18 cellular contexts compared by ENCODE assay signal in the genomic region with DNA sequence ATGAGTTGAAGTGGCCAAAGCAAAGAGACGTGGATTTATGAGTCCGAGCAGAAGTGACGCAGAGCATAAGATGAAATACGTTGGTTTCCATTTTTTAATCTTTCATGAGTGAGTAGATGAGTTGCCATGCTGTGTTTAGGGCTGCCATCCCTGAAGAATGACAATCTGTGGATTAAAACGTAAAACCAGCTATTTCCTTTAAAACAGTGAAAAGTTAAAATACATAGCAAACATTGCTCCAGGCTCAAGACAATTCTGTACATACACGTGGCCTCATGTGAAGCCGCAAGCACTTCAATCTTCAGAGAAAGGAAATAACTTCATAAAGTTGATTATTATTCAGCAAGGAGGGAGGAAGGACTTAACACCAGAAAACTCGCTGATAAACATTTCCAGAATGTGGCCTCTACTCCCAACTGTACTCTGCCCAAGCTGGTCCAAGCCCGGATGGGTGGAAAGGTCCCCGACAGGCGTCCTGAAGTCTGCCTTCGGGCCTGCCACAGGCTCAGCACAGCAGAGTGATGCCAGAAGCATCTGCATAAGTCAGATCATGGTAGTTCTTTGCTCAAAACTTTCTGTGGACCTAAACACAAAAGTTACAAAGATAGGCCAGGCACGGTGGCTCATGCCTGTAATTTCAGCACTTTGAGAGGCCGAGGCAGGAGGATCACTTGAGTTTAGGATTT. TPM values are rescaled to one million over a fixed set of nuclear protein-coding genes. Genes with fewer than 3 reads are reported as not detected.
DNase-seq lines count a peak whose midpoint lies in the region; ATAC-seq, FAIRE-seq and TF ChIP-seq lines count a peak whose summit lies in the region.
"Had no signal": no experiment of that assay in that cellular context is flagged by ENCODE, and none has a peak within 500 bp of the region (broad histone marks: within the 10 kb centered on the region; RNA-seq: fewer than 3 reads in every experiment).

No MANE protein-coding gene starts in this region.

- H3K4me1 Mint-ChIP-seq in Caco-2 (ENCODE audit: low read depth, unreplicated experiment): peaks cover 8% of the 10 kb centered on the region

- H4K20me1 ChIP-seq in smooth muscle cell (ENCODE audit: low read depth): no peaks in the 10 kb centered on the region

- H3K79me2 ChIP-seq in smooth muscle cell (ENCODE audit: low read depth): no peaks in the 10 kb centered on the region

- no peak overlapping the region for H3K27ac Mint-ChIP-seq in Caco-2 (ENCODE audit: unreplicated experiment)
- H3K27ac Mint-ChIP-seq: CD14-positive monocyte; CD8-positive, alpha-beta T cell had no signal

- peak overlapping the region; percentile 54 for H2AFZ ChIP-seq in smooth muscle cell (ENCODE audit: low read depth)

- no peak overlapping the region for H3K9ac ChIP-seq in smooth muscle cell (ENCODE audit: low read depth)

- H3K36me3 ChIP-seq in Caco-2 (ENCODE audit: control insufficient read depth, insufficient read depth, low read length) (no peaks in the 10 kb centered on the region), Panc1 (ENCODE audit: control insufficient read depth, insufficient read depth, low read length) (no peaks in the 10 kb centered on the region), smooth muscle cell (ENCODE audit: low read depth) (no peaks in the 10 kb centered on the region)
- H3K36me3 ChIP-seq: BE2C had no signal

- no peaks in the 10 kb centered on the region for H3K36me3 Mint-ChIP-seq in Caco-2 (ENCODE audit: insufficient read depth, unreplicated experiment)
- H3K36me3 Mint-ChIP-seq: CD14-positive monocyte; CD8-positive, alpha-beta T cell had no signal

- no peak for DNase-seq in Caco-2
- DNase-seq in Panc1 (ENCODE audit: low read depth, low spot score): no peak
- no peak for DNase-seq in left lobe of liver (ENCODE audit: low spot score)
- DNase-seq in smooth muscle cell (lab: John Stamatoyannopoulos, UW; ENCODE audit: unreplicated experiment): no peak
- DNase-seq in stimulated activated CD4-positive, alpha-beta T cell treated with anti-CD3 and anti-CD28 coated beads, Interleukin-4, amount 100 ng/mL, for 24 hours: no peak
- DNase-seq in frontal cortex (ENCODE audit: low spot score in 2 of 2): no peak
- DNase-seq: BE2C; CD8-positive, alpha-beta T cell; COR-L47; DND-41; GDM1; IMR-90 had no signal

- TF ChIP-seq CTCF in Caco-2 (IDR thresholded peaks at IDR 0.05; ENCODE audit: insufficient read depth in 1 of 2, low read depth in 1 of 2, low read length in 1 of 2, severe bottlenecking in 1 of 2, unreplicated experiment in 1 of 2): no peak
- no peak for TF ChIP-seq CTCF in Panc1 (IDR thresholded peaks at IDR 0.05)
- no peak for TF ChIP-seq CTCF in smooth muscle cell (IDR thresholded peaks at IDR 0.05; ENCODE audit: borderline replicate concordance, insufficient read depth, poor library complexity, severe bottlenecking)

- no peaks in the 10 kb centered on the region for H3K9me3 ChIP-seq in Caco-2
- no peaks in the 10 kb centered on the region for H3K9me3 ChIP-seq in Panc1 (ENCODE audit: control insufficient read depth, insufficient read depth, low read depth, low read length)
- H3K9me3 ChIP-seq in smooth muscle cell (replicated peaks; ENCODE audit: low read depth): no peaks in the 10 kb centered on the region
- H3K9me3 ChIP-seq: BE2C had no signal

- no peak overlapping the region for H3K4me3 ChIP-seq in Caco-2 (ENCODE audit: low read depth, low read length)
- no peak overlapping the region for H3K4me3 ChIP-seq in Panc1 (ENCODE audit: low read depth in 2 of 2, low read length in 2 of 2)
- no peak overlapping the region for H3K4me3 ChIP-seq in smooth muscle cell

- no TSS peak for BruUV-seq in Caco-2 (replicated peaks; lab: Mats Ljungman, UMichigan)
- no TSS peak for BruUV-seq in Panc1 (replicated peaks; lab: Mats Ljungman, UMichigan)

- H3K9me3 Mint-ChIP-seq in Caco-2 (ENCODE audit: unreplicated experiment): no peaks in the 10 kb centered on the region
- H3K9me3 Mint-ChIP-seq: CD8-positive, alpha-beta T cell had no signal

- CTCF ChIA-PET in Caco-2 (lab: Charles Lee): no interaction called here
- CTCF ChIA-PET in Panc1 (lab: Charles Lee): no interaction called here

- H3K27me3 ChIP-seq in Caco-2 (replicated peaks; ENCODE audit: control insufficient read depth, insufficient read depth, low read length) (no peaks in the 10 kb centered on the region), Panc1 (ENCODE audit: control insufficient read depth, insufficient read depth, low read length) (no peaks in the 10 kb centered on the region), smooth muscle cell (ENCODE audit: low read depth) (no peaks in the 10 kb centered on the region)
- H3K27me3 ChIP-seq: BE2C had no signal

- intact Hi-C loops in Caco-2 (cut with micrococcal nuclease; ENCODE audit: unreplicated experiment): loop anchor here (10.0 kb wide), 1 partner anchor 51 kb away; no protein-coding TSS in a partner anchor
- intact Hi-C loops in Panc1 (cut with micrococcal nuclease; ENCODE audit: unreplicated experiment): no loop called here

- H3K4me2 ChIP-seq in smooth muscle cell: no peak overlapping the region

- H3K4me1 ChIP-seq in Caco-2: peaks cover 24% of the 10 kb centered on the region
- no peaks in the 10 kb centered on the region for H3K4me1 ChIP-seq in Panc1 (ENCODE audit: control insufficient read depth, insufficient read depth, low read length)
- H3K4me1 ChIP-seq in smooth muscle cell (ENCODE audit: low read depth): no peaks in the 10 kb centered on the region
- H3K4me1 ChIP-seq: BE2C had no signal

- WGBS in smooth muscle cell (ENCODE audit: low lambda C conversion rate): 65% methylated on average over 14 of the region's 14 CpGs

- ATAC-seq in Panc1 (0 out of 2 replicates have a peak, but pooled peaks have one; percentile 60), left lobe of liver (peak; percentile 16), GM21381 (IDR thresholded peaks at IDR 0.05; ENCODE audit: unreplicated experiment) (no peak)
- ATAC-seq: CD8-positive, alpha-beta T cell; HCT116 had no signal

- no peaks in the 10 kb centered on the region for H3K27me3 Mint-ChIP-seq in Caco-2 (ENCODE audit: insufficient read depth, unreplicated experiment)

- POLR2A ChIA-PET in Caco-2 (lab: Charles Lee) (no interaction called here), Panc1 (lab: Charles Lee) (no interaction called here)

- FAIRE-seq in frontal cortex (lab: Jason Lieb, UNC): no peak
- FAIRE-seq: A204.1, GM19239, H54 had no signal

- in situ Hi-C loops in Panc1 (cut with HindIII; ENCODE audit: low pct_unique_long_range_greater_than_20kb, low sequenced_read_pairs): no loop called here

- peak overlapping the region; percentile 22 for H3K4me3 Mint-ChIP-seq in Caco-2 (ENCODE audit: unreplicated experiment)
- H3K4me3 Mint-ChIP-seq: CD14-positive monocyte; CD8-positive, alpha-beta T cell had no signal

- H3F3A ChIP-seq in smooth muscle cell (ENCODE audit: low read depth): no peaks in the 10 kb centered on the region

- H3K27ac ChIP-seq in Panc1 (ENCODE audit: low read length) (no peak overlapping the region), smooth muscle cell (ENCODE audit: low read depth) (no peak overlapping the region)

RNA-seq across cellular contexts. Expression of a gene that starts 0.6 kb away (rescaled TPM):
- total RNA-seq in Caco-2 (2022) (10.8 and 15.0 TPM in 2 replicates), Panc1 (2021; ENCODE audit: unreplicated experiment) (not detected), left lobe of liver (not detected), smooth muscle cell (not detected in 2 replicates), frontal cortex (not detected)
- polyA plus RNA-seq in Panc1 (2012; ENCODE audit: insufficient read length): not detected
- polyA plus RNA-seq in smooth muscle cell: not detected in 2 replicates
- total RNA-seq: IMR-90 had no signal
- polyA plus RNA-seq: IMR-90 had no signal

Comparison
In these comparisons a context has a peak if more than half of its experiments do, and no peak if none do; other contexts are left out.
1. RNA of a gene that starts 0.6 kb away (total RNA-seq): 10.8 to 15.0 TPM in Caco-2; not detected in Panc1 (single experiment), not detected in left lobe of liver (single experiment), not detected in smooth muscle cell and not detected in frontal cortex (single experiment); every median in the first group is over 10 times any median in the second.